ENCODE assay signal across 1 cellular context in genomic region chr10:114634607-114634974, GRCh38.
TF ChIP-seq lines count a peak whose summit lies in the region.

No MANE protein-coding gene starts in this region.

TF ChIP-seq in K562, 482 proteins besides CTCF, POLR2A, EP300 and RAD21 (continued from another document):
- TF ChIP-seq FOXO4 (CRISPR knock-in tag; IDR thresholded peaks at IDR 0.05) (no peak), MTA2 (IDR thresholded peaks at IDR 0.05; ENCODE audit: low read depth) (no peak), AFF4 (CRISPR knock-in tag; IDR thresholded peaks at IDR 0.05) (no peak), SETDB1 (IDR thresholded peaks at IDR 0.05; ENCODE audit: low read length) (no peak), GABPB2 (CRISPR knock-in tag; conservative IDR thresholded peaks at IDR 0.05) (no peak), JUN (IDR thresholded peaks at IDR 0.05; ENCODE audit: borderline replicate concordance, low read depth, low read length) (0 out of 2 replicates have a peak, but pooled peaks have one; percentile 9), JUN (CRISPR knock-in tag; IDR thresholded peaks at IDR 0.05; ENCODE audit: borderline replicate concordance) (no peak), CREB5 (CRISPR knock-in tag; IDR thresholded peaks at IDR 0.05) (no peak), NR0B1 (IDR thresholded peaks at IDR 0.05; ENCODE audit: partially characterized antibody) (no peak), TAF9B (IDR thresholded peaks at IDR 0.05; ENCODE audit: partially characterized antibody) (no peak), ZNF253 (CRISPR knock-in tag; conservative IDR thresholded peaks at IDR 0.05) (no peak), RBM14 (IDR thresholded peaks at IDR 0.05; ENCODE audit: borderline replicate concordance, insufficient read depth, low read depth, low read length) (no peak), GATA2 (CRISPR knock-in tag; IDR thresholded peaks at IDR 0.05) (no peak), ZNF668 (CRISPR knock-in tag; IDR thresholded peaks at IDR 0.05) (no peak), FUS (optimal IDR thresholded peaks at IDR 0.05; ENCODE audit: low read depth, low read length) (no peak), MEF2D (tag; conservative IDR thresholded peaks at IDR 0.05; ENCODE audit: low read depth) (peak; percentile 95), CBFA2T2 (conservative IDR thresholded peaks at IDR 0.05) (peak; percentile 27), NELFE (IDR thresholded peaks at IDR 0.05; ENCODE audit: insufficient read depth, insufficient read length) (no peak), WHSC1 (IDR thresholded peaks at IDR 0.05; ENCODE audit: low read length) (no peak), GTF2E2 (tag; IDR thresholded peaks at IDR 0.05) (no peak), HMG20A (CRISPR knock-in tag; conservative IDR thresholded peaks at IDR 0.05) (no peak), MYC (IDR thresholded peaks at IDR 0.05; ENCODE audit: low read depth, low read length) (no peak), MYC (CRISPR knock-in tag; IDR thresholded peaks at IDR 0.05; ENCODE audit: borderline replicate concordance, low read depth) (no peak), ZNF274 (IDR thresholded peaks at IDR 0.05; ENCODE audit: borderline replicate concordance, low read depth, low read length) (no peak), MAFG (tag; conservative IDR thresholded peaks at IDR 0.05) (peak; percentile 15; the same call in 1 of the 2 replicates), PCBP1 (IDR thresholded peaks at IDR 0.05; ENCODE audit: low read depth, low read length, poor library complexity, severe bottlenecking) (no peak), TAF7 (tag; IDR thresholded peaks at IDR 0.05) (no peak), RBM17 (IDR thresholded peaks at IDR 0.05; ENCODE audit: borderline replicate concordance, low read depth, low read length) (no peak)
- TF ChIP-seq, protein P1, sequence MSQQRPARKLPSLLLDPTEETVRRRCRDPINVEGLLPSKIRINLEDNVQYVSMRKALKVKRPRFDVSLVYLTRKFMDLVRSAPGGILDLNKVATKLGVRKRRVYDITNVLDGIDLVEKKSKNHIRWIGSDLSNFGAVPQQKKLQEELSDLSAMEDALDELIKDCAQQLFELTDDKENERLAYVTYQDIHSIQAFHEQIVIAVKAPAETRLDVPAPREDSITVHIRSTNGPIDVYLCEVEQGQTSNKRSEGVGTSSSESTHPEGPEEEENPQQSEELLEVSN (IDR thresholded peaks at IDR 0.05; ENCODE audit: borderline replicate concordance in 1 of 2, extremely low read depth in 1 of 2, insufficient read depth in 1 of 2, insufficient read length in 1 of 2, low read depth in 1 of 2, low read length in 1 of 2, poor library complexity in 1 of 2, severe bottlenecking in 1 of 2): no peak
